Comparison of ENCODE assay signal across 16 cellular contexts in the genomic region with DNA sequence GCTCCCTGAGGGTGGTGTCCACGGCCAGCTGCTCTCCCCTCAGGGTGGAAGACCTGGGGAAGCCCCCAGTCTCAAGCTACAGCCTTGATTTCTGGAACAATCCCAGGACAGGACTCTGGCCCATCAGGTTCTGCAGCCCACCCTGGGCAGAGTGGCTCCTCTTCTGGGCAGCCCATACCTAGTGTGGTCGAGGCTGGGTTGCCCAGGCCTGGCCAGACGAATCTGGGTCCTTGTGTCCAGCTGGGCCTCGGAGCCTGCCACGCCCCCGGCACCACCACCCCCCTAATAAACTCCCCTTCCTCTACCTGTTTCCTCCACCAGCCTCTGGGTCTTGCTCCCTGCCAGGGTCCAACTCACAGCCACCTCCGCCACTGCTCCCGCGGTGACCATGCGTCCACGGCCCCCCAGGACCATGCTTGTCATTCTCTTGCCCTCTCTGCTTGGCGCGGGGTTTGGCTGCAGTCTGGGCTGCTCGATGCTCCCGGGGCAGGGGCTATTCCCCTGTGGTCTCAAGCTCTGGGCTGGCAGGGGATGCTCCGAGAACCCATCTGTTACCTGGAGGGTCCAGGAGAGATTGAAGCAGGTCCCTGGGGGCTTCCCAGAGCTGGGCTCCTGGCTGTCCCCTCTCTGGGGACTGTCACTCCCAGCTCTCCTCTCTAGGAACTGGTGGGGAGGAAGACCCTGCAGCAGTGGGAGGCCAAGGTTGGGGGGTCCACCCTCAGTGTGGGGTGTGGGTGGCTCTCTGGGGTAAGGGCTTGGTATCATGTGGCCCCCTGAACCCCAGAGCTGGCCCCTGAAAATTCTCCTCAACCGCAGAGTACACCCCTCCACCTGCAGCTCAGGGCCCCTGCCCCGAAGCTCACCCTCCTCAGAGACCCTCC. TPM values are rescaled to one million over a fixed set of nuclear protein-coding genes. Genes with fewer than 3 reads are reported as not detected.
DNase-seq lines count a peak whose midpoint lies in the region; ATAC-seq and TF ChIP-seq lines count a peak whose summit lies in the region.
"Had no signal": no experiment of that assay in that cellular context is flagged by ENCODE, and none has a peak within 500 bp of the region (broad histone marks: within the 10 kb centered on the region; RNA-seq: fewer than 3 reads in every experiment).

No MANE protein-coding gene starts in this region.

- WGBS in spleen, 5 donors: 89 to 94% (median 92%) methylated on average over 16 to 18 of the region's 18 CpGs

- H3K36me3 ChIP-seq in BLaER1 (no peaks in the 10 kb centered on the region), spleen (no peaks in the 10 kb centered on the region)
- no peaks in the 10 kb centered on the region for H3K36me3 ChIP-seq in naive thymus-derived CD4-positive, alpha-beta T cell (ENCODE audit: control insufficient read depth in 2 of 3, insufficient read depth in 3 of 3, low read length in 3 of 3)

- no peaks in the 10 kb centered on the region for H4K20me1 ChIP-seq in BLaER1

- H3K9me3 ChIP-seq in BLaER1: no peaks in the 10 kb centered on the region
- no peaks in the 10 kb centered on the region for H3K9me3 ChIP-seq in spleen
- H3K9me3 ChIP-seq in naive thymus-derived CD4-positive, alpha-beta T cell (ENCODE audit: control insufficient read depth in 2 of 3, low read length in 3 of 3): no peaks in the 10 kb centered on the region

- peaks cover 77% of the 10 kb centered on the region for H3K4me1 Mint-ChIP-seq in dendritic cell treated with granulocyte-macrophage colony-stimulating factor and Interleukin-4, amounts not matched to agents 40 ng/mL and 50 ng/mL, for 4 days (ENCODE audit: low read depth)
- peaks cover 47 to 56% (median 48%) of the 10 kb centered on the region in 3 donors for H3K4me1 Mint-ChIP-seq in T-cell
- H3K4me1 Mint-ChIP-seq in naive thymus-derived CD4-positive, alpha-beta T cell: peaks cover 23 to 56% (median 44%) of the 10 kb centered on the region in 7 donors

- CTCF ChIA-PET in T-cell (lab: Charles Lee): interaction anchor here in 1 of 2 donors (0.5 kb wide), 1 partner anchor 12 kb away, joined by 3 read pairs; no protein-coding TSS in a partner anchor
- CTCF ChIA-PET in naive thymus-derived CD4-positive, alpha-beta T cell (lab: Charles Lee): interaction anchor here (0.6 to 2.5 kb wide), 9 partner anchors 8 to 53 kb away, joined by 3 to 17 read pairs (median 5); a partner anchor contains a TSS

- peak; percentile 49 for DNase-seq in NCI-H82 (lab: John Stamatoyannopoulos, UW)
- no peak for DNase-seq in NCI-H82 treated with DMSO at 0.1 percent for 48 hours (lab: John Stamatoyannopoulos, UW; ENCODE audit: unreplicated experiment)
- peak; percentile 72 for DNase-seq in spleen
- no peak for DNase-seq in T-cell
- DNase-seq in Ammon's horn (ENCODE audit: low spot score): no peak
- no peak for DNase-seq in naive thymus-derived CD4-positive, alpha-beta T cell
- DNase-seq: CD4-positive, alpha-beta T cell; GF-D8; HCEC 1CT; NCI-H1417 treated with DMSO at 0.1 percent for 48 hours; NCI-H2029 treated with DMSO at 0.1 percent for 48 hours; NCI-H2227 treated with DMSO at 0.1 percent for 48 hours; SHP77 treated with DMSO at 0.1 percent for 48 hours had no signal

- H3K4me1 ChIP-seq in BLaER1 (peaks cover 86% of the 10 kb centered on the region), spleen (peaks cover 24 to 69% (median 54%) of the 10 kb centered on the region in 6 donors)
- H3K4me1 ChIP-seq in naive thymus-derived CD4-positive, alpha-beta T cell (ENCODE audit: control insufficient read depth in 2 of 2, insufficient read depth in 2 of 2, low read length in 2 of 2): peaks cover 33 to 38% of the 10 kb centered on the region in 2 donors

- peak overlapping the region; percentile 4 for H3K27ac Mint-ChIP-seq in dendritic cell treated with granulocyte-macrophage colony-stimulating factor and Interleukin-4, amounts not matched to agents 40 ng/mL and 50 ng/mL, for 4 days
- peak overlapping the region in 1 of 2 donors; percentile 11 for H3K27ac Mint-ChIP-seq in T-cell
- H3K27ac Mint-ChIP-seq in naive thymus-derived CD4-positive, alpha-beta T cell: peak overlapping the region in 1 of 9 donors; percentile 28
- H3K27ac Mint-ChIP-seq: CD4-positive, alpha-beta T cell had no signal

- no peaks in the 10 kb centered on the region for H3K27me3 Mint-ChIP-seq in dendritic cell treated with granulocyte-macrophage colony-stimulating factor and Interleukin-4, amounts not matched to agents 40 ng/mL and 50 ng/mL, for 4 days
- H3K27me3 Mint-ChIP-seq in T-cell: no peaks in the 10 kb centered on the region
- H3K27me3 Mint-ChIP-seq in naive thymus-derived CD4-positive, alpha-beta T cell: peaks cover 0 to 11% (median 0%) of the 10 kb centered on the region in 5 donors
- H3K27me3 Mint-ChIP-seq: CD4-positive, alpha-beta T cell had no signal

- H3K9ac ChIP-seq in BLaER1: peak overlapping the region; percentile 59

- H3K27me3 ChIP-seq in BLaER1 (no peaks in the 10 kb centered on the region), spleen (replicated peaks in 1 of 7) (peaks cover 0 to 6% (median 0%) of the 10 kb centered on the region in 7 donors)
- H3K27me3 ChIP-seq in naive thymus-derived CD4-positive, alpha-beta T cell (ENCODE audit: control insufficient read depth in 2 of 2, insufficient read depth in 2 of 2, low read length in 2 of 2): no peaks in the 10 kb centered on the region

- peak overlapping the region; percentile 95 for H3K4me2 ChIP-seq in BLaER1

- POLR2A ChIA-PET in T-cell (lab: Charles Lee): interaction anchor here in 1 of 2 donors (0.6 to 1.3 kb wide), 2 partner anchors 9 to 10 kb away, joined by 3 read pairs; a partner anchor contains a TSS
- POLR2A ChIA-PET in naive thymus-derived CD4-positive, alpha-beta T cell (lab: Charles Lee): interaction anchor here (5.7 to 7.8 kb wide), 3 partner anchors 9 to 13 kb away, joined by 52 to 71 read pairs (median 62); a partner anchor contains a TSS

- peak overlapping the region; percentile 39; the same call in 1 of the 2 replicates for H3K4me3 ChIP-seq in BLaER1
- H3K4me3 ChIP-seq in spleen: no peak overlapping the region
- H3K4me3 ChIP-seq in naive thymus-derived CD4-positive, alpha-beta T cell (ENCODE audit: low read length): no peak overlapping the region

- no peaks in the 10 kb centered on the region for H3K36me3 Mint-ChIP-seq in dendritic cell treated with granulocyte-macrophage colony-stimulating factor and Interleukin-4, amounts not matched to agents 40 ng/mL and 50 ng/mL, for 4 days (ENCODE audit: low read depth)
- no peaks in the 10 kb centered on the region for H3K36me3 Mint-ChIP-seq in T-cell
- no peaks in the 10 kb centered on the region for H3K36me3 Mint-ChIP-seq in naive thymus-derived CD4-positive, alpha-beta T cell
- H3K36me3 Mint-ChIP-seq: IgD-negative memory B cell had no signal

- no peaks in the 10 kb centered on the region for H3K9me3 Mint-ChIP-seq in dendritic cell treated with granulocyte-macrophage colony-stimulating factor and Interleukin-4, amounts not matched to agents 40 ng/mL and 50 ng/mL, for 4 days
- H3K9me3 Mint-ChIP-seq in T-cell: no peaks in the 10 kb centered on the region
- H3K9me3 Mint-ChIP-seq in naive thymus-derived CD4-positive, alpha-beta T cell: no peaks in the 10 kb centered on the region
- H3K9me3 Mint-ChIP-seq: CD4-positive, alpha-beta T cell had no signal

- H3K27ac ChIP-seq in BLaER1 (peak overlapping the region; percentile 76), spleen (peak overlapping the region in 1 of 8 donors; percentile 21)
- H3K27ac ChIP-seq in naive thymus-derived CD4-positive, alpha-beta T cell (ENCODE audit: low read depth, low read length): no peak overlapping the region

- intact Hi-C loops in dendritic cell treated with granulocyte-macrophage colony-stimulating factor and Interleukin-4, amounts not matched to agents 40 ng/mL and 50 ng/mL, for 4 days (cut with micrococcal nuclease): loop anchor here (2.0 kb wide), 1 partner anchor 13 kb away; no protein-coding TSS in a partner anchor
- intact Hi-C loops in spleen (cut with DNase I; ENCODE audit: low total_unique reads): no loop called here
- intact Hi-C loops in naive thymus-derived CD4-positive, alpha-beta T cell (cut with micrococcal nuclease): no loop called here

- TF ChIP-seq CTCF in spleen (IDR thresholded peaks at IDR 0.05 in 8 of 11, conservative IDR thresholded peaks at IDR 0.05 in 3 of 11): no peak

- TF ChIP-seq POLR2A in spleen (IDR thresholded peaks at IDR 0.05): no peak

- ATAC-seq in T-cell (replicated peaks in 1 of 4): no peak
- ATAC-seq in naive thymus-derived CD4-positive, alpha-beta T cell: no peak

- H3K4me3 Mint-ChIP-seq in dendritic cell treated with granulocyte-macrophage colony-stimulating factor and Interleukin-4, amounts not matched to agents 40 ng/mL and 50 ng/mL, for 4 days: no peak overlapping the region
- H3K4me3 Mint-ChIP-seq in T-cell: no peak overlapping the region
- H3K4me3 Mint-ChIP-seq in naive thymus-derived CD4-positive, alpha-beta T cell: no peak overlapping the region
- H3K4me3 Mint-ChIP-seq: CD4-positive, alpha-beta T cell had no signal

RNA-seq across cellular contexts. Expression of a gene that starts 8.7 kb away (rescaled TPM):
- total RNA-seq in spleen (10 to 100 TPM; 17.5 to 33.7 (median 23.1) TPM), T-cell (10 to 100 TPM; 47.0 to 58.0 (median 49.7) TPM)
- 1 to 10 TPM; 5.0 to 9.0 (median 5.8) TPM for polyA plus RNA-seq in spleen
- total RNA-seq in naive thymus-derived CD4-positive, alpha-beta T cell: 10 to 100 TPM; 37.8 to 58.7 (median 45.2) TPM
- polyA plus RNA-seq in naive thymus-derived CD4-positive, alpha-beta T cell: 10 to 100 TPM in 1 of 2 donors, 1 to 10 TPM in 1; 9.3 to 40.2 TPM

RNA-seq across cellular contexts. Expression of a gene that starts 53.1 kb away (rescaled TPM):
- total RNA-seq in spleen: 10 to 100 TPM in 2 of 7 donors, 1 to 10 TPM in 5; 6.5 to 15.1 (median 8.7) TPM
- polyA plus RNA-seq in spleen: 10 to 100 TPM in 1 of 3 donors, 1 to 10 TPM in 2; 5.8 to 10.5 (median 8.5) TPM
- 10 to 100 TPM; 13.0 to 20.1 (median 15.8) TPM for total RNA-seq in T-cell
- total RNA-seq in naive thymus-derived CD4-positive, alpha-beta T cell: 10 to 100 TPM; 12.7 to 47.8 (median 14.0) TPM
- polyA plus RNA-seq in naive thymus-derived CD4-positive, alpha-beta T cell: 10 to 100 TPM in 1 of 2 donors, 1 to 10 TPM in 1; 8.0 to 12.1 TPM

Comparison
In these comparisons a context has a peak if more than half of its experiments do, and no peak if none do; other contexts are left out.
1. DNase-seq: peak in NCI-H82 (single experiment) and spleen (single experiment); none in NCI-H82 treated with DMSO at 0.1 percent for 48 hours (single experiment), T-cell (0 of 34), Ammon's horn (single experiment) and naive thymus-derived CD4-positive, alpha-beta T cell (0 of 9).